ENCODE assay signal across 11 cellular contexts in the genomic region with DNA sequence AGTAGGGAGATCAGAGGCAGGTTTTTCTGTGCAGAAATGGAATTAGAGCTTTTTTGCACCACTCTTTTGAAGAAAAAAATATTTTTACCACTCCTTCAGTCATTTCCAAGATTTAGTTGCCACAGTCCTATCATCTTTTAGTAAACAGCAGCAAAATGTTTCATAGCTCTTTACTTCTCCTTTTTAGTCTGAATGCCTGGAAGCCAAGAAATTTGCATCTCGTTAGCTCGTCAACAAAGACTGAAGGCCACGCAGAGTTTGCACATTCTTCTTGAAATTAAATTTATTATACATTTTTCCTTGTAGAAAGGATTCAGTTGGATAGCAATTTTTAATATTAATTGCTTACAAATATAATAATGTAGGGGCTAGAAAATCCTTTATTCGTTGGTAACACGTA.
DNase-seq lines count a peak whose midpoint lies in the region; ATAC-seq and TF ChIP-seq lines count a peak whose summit lies in the region.
"Had no signal": no experiment of that assay in that cellular context is flagged by ENCODE, and none has a peak within 500 bp of the region (broad histone marks: within the 10 kb centered on the region; RNA-seq: fewer than 3 reads in every experiment).

No MANE protein-coding gene starts in this region.

- H3K4me3 Mint-ChIP-seq in WTC11, result no peak overlapping the region
- no peak overlapping the region for H3K4me3 Mint-ChIP-seq in naive thymus-derived CD4-positive, alpha-beta T cell
- H3K4me3 Mint-ChIP-seq: activated naive CD8-positive, alpha-beta T cell had no signal

- no peaks in the 10 kb centered on the region for H3K36me3 ChIP-seq in naive thymus-derived CD4-positive, alpha-beta T cell (ENCODE audit: control insufficient read depth in 2 of 3, insufficient read depth in 3 of 3, low read length in 3 of 3)
- H3K36me3 ChIP-seq: upper lobe of right lung had no signal

- CTCF ChIA-PET in WTC11 (lab: Charles Lee), result no interaction called here
- CTCF ChIA-PET in naive thymus-derived CD4-positive, alpha-beta T cell (lab: Charles Lee), result no interaction called here

- no peaks in the 10 kb centered on the region for H3K27me3 Mint-ChIP-seq in WTC11 (ENCODE audit: low read depth)
- H3K27me3 Mint-ChIP-seq in naive thymus-derived CD4-positive, alpha-beta T cell, result peaks cover 0 to 26% (median 3%) of the 10 kb centered on the region in 5 donors

- no peaks in the 10 kb centered on the region for H3K27me3 ChIP-seq in naive thymus-derived CD4-positive, alpha-beta T cell (ENCODE audit: control insufficient read depth in 2 of 2, insufficient read depth in 2 of 2, low read length in 2 of 2)
- H3K27me3 ChIP-seq: upper lobe of right lung had no signal

- ATAC-seq in HG02885 (IDR thresholded peaks at IDR 0.05; ENCODE audit: poor library complexity, unreplicated experiment) (peak; percentile 27), WTC11 (no peak)
- no peak for ATAC-seq in naive thymus-derived CD4-positive, alpha-beta T cell

- H3K4me3 ChIP-seq in naive thymus-derived CD4-positive, alpha-beta T cell (ENCODE audit: low read length), result no peak overlapping the region
- H3K4me3 ChIP-seq: upper lobe of right lung had no signal

- peaks cover 0 to 9% of the 10 kb centered on the region in 2 donors for H3K4me1 ChIP-seq in naive thymus-derived CD4-positive, alpha-beta T cell (ENCODE audit: control insufficient read depth in 2 of 2, insufficient read depth in 2 of 2, low read length in 2 of 2)
- H3K4me1 ChIP-seq: upper lobe of right lung had no signal

- H3K4me1 Mint-ChIP-seq in WTC11, result peaks cover 19% of the 10 kb centered on the region
- peaks cover 0 to 10% (median 6%) of the 10 kb centered on the region in 7 donors for H3K4me1 Mint-ChIP-seq in naive thymus-derived CD4-positive, alpha-beta T cell

- POLR2A ChIA-PET in WTC11 (lab: Charles Lee), result no interaction called here
- POLR2A ChIA-PET in naive thymus-derived CD4-positive, alpha-beta T cell (lab: Charles Lee), result no interaction called here

- TF ChIP-seq CTCF in WTC11 (IDR thresholded peaks at IDR 0.05), result no peak

- H3K36me3 Mint-ChIP-seq in WTC11, result no peaks in the 10 kb centered on the region
- no peaks in the 10 kb centered on the region for H3K36me3 Mint-ChIP-seq in naive thymus-derived CD4-positive, alpha-beta T cell
- H3K36me3 Mint-ChIP-seq: activated naive CD8-positive, alpha-beta T cell had no signal

- intact Hi-C loops in naive thymus-derived CD4-positive, alpha-beta T cell (cut with micrococcal nuclease), result loop anchor here in 1 of 2 donors (5.0 kb wide), 1 partner anchor 711 kb away; no protein-coding TSS in a partner anchor

- H3K9me3 ChIP-seq in naive thymus-derived CD4-positive, alpha-beta T cell (ENCODE audit: control insufficient read depth in 2 of 3, low read length in 3 of 3), result no peaks in the 10 kb centered on the region
- H3K9me3 ChIP-seq: upper lobe of right lung had no signal

- no peaks in the 10 kb centered on the region for H3K9me3 Mint-ChIP-seq in WTC11
- no peaks in the 10 kb centered on the region for H3K9me3 Mint-ChIP-seq in naive thymus-derived CD4-positive, alpha-beta T cell

- peak; percentile 44 for DNase-seq in CD1c-positive myeloid dendritic cell (ENCODE audit: extremely low spot score)
- DNase-seq in NOMO-1 (lab: John Stamatoyannopoulos, UW; ENCODE audit: unreplicated experiment in 2 of 2), result peak; percentile 38 to 70
- no peak for DNase-seq in epithelial cell of prostate (ENCODE audit: low read depth, low spot score)
- no peak for DNase-seq in WTC11 (ENCODE audit: low spot score)
- no peak for DNase-seq in HuH-7 (ENCODE audit: low spot score)
- DNase-seq in naive thymus-derived CD4-positive, alpha-beta T cell, result no peak
- DNase-seq in kidney tubule cell (ENCODE audit: low spot score), result no peak
- DNase-seq: NCI-H1436 treated with DMSO at 0.1 percent for 48 hours had no signal

- peak overlapping the region; percentile 59 for H3K27ac ChIP-seq in epithelial cell of prostate
- H3K27ac ChIP-seq in naive thymus-derived CD4-positive, alpha-beta T cell (ENCODE audit: low read depth, low read length), result no peak overlapping the region
- H3K27ac ChIP-seq: upper lobe of right lung had no signal

- no peak overlapping the region for H3K27ac Mint-ChIP-seq in WTC11
- no peak overlapping the region for H3K27ac Mint-ChIP-seq in naive thymus-derived CD4-positive, alpha-beta T cell
- H3K27ac Mint-ChIP-seq: activated naive CD8-positive, alpha-beta T cell had no signal

TF ChIP-seq in WTC11, 78 proteins besides CTCF, POLR2A, EP300 and RAD21 (continues in another document):
- TF ChIP-seq, protein P1, sequence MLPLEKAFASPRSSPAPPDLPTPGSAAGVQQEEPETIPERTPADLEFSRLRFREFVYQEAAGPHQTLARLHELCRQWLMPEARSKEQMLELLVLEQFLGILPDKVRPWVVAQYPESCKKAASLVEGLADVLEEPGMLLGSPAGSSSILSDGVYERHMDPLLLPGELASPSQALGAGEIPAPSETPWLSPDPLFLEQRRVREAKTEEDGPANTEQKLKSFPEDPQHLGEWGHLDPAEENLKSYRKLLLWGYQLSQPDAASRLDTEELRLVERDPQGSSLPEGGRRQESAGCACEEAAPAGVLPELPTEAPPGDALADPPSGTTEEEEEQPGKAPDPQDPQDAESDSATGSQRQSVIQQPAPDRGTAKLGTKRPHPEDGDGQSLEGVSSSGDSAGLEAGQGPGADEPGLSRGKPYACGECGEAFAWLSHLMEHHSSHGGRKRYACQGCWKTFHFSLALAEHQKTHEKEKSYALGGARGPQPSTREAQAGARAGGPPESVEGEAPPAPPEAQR (CRISPR knock-in tag; IDR thresholded peaks at IDR 0.05), result no peak
- TF ChIP-seq SMAD4 (CRISPR knock-in tag; IDR thresholded peaks at IDR 0.05) (no peak), EMX1 (CRISPR knock-in tag; IDR thresholded peaks at IDR 0.05) (no peak), SP1 (CRISPR knock-in tag; conservative IDR thresholded peaks at IDR 0.05) (no peak), ZNF671 (CRISPR knock-in tag; IDR thresholded peaks at IDR 0.05) (no peak), MXD4 (CRISPR knock-in tag; IDR thresholded peaks at IDR 0.05; ENCODE audit: borderline replicate concordance) (no peak)
- TF ChIP-seq, protein P2, sequence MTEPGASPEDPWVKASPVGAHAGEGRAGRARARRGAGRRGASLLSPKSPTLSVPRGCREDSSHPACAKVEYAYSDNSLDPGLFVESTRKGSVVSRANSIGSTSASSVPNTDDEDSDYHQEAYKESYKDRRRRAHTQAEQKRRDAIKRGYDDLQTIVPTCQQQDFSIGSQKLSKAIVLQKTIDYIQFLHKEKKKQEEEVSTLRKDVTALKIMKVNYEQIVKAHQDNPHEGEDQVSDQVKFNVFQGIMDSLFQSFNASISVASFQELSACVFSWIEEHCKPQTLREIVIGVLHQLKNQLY (CRISPR knock-in tag; IDR thresholded peaks at IDR 0.05), result no peak
- TF ChIP-seq, protein P3, sequence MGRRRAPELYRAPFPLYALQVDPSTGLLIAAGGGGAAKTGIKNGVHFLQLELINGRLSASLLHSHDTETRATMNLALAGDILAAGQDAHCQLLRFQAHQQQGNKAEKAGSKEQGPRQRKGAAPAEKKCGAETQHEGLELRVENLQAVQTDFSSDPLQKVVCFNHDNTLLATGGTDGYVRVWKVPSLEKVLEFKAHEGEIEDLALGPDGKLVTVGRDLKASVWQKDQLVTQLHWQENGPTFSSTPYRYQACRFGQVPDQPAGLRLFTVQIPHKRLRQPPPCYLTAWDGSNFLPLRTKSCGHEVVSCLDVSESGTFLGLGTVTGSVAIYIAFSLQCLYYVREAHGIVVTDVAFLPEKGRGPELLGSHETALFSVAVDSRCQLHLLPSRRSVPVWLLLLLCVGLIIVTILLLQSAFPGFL (CRISPR knock-in tag; IDR thresholded peaks at IDR 0.05; ENCODE audit: borderline replicate concordance), result no peak
- TF ChIP-seq, protein P4, sequence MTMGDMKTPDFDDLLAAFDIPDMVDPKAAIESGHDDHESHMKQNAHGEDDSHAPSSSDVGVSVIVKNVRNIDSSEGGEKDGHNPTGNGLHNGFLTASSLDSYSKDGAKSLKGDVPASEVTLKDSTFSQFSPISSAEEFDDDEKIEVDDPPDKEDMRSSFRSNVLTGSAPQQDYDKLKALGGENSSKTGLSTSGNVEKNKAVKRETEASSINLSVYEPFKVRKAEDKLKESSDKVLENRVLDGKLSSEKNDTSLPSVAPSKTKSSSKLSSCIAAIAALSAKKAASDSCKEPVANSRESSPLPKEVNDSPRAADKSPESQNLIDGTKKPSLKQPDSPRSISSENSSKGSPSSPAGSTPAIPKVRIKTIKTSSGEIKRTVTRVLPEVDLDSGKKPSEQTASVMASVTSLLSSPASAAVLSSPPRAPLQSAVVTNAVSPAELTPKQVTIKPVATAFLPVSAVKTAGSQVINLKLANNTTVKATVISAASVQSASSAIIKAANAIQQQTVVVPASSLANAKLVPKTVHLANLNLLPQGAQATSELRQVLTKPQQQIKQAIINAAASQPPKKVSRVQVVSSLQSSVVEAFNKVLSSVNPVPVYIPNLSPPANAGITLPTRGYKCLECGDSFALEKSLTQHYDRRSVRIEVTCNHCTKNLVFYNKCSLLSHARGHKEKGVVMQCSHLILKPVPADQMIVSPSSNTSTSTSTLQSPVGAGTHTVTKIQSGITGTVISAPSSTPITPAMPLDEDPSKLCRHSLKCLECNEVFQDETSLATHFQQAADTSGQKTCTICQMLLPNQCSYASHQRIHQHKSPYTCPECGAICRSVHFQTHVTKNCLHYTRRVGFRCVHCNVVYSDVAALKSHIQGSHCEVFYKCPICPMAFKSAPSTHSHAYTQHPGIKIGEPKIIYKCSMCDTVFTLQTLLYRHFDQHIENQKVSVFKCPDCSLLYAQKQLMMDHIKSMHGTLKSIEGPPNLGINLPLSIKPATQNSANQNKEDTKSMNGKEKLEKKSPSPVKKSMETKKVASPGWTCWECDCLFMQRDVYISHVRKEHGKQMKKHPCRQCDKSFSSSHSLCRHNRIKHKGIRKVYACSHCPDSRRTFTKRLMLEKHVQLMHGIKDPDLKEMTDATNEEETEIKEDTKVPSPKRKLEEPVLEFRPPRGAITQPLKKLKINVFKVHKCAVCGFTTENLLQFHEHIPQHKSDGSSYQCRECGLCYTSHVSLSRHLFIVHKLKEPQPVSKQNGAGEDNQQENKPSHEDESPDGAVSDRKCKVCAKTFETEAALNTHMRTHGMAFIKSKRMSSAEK (CRISPR knock-in tag; IDR thresholded peaks at IDR 0.05; ENCODE audit: borderline replicate concordance), result no peak
- TF ChIP-seq, protein P5, sequence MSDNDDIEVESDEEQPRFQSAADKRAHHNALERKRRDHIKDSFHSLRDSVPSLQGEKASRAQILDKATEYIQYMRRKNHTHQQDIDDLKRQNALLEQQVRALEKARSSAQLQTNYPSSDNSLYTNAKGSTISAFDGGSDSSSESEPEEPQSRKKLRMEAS (CRISPR knock-in tag; IDR thresholded peaks at IDR 0.05), result no peak

Comparison
In these comparisons a context has a peak if more than half of its experiments do, and no peak if none do; other contexts are left out.
1. DNase-seq: peak in CD1c-positive myeloid dendritic cell (single experiment) and NOMO-1 (2 of 2); none in epithelial cell of prostate (single experiment), WTC11 (single experiment), HuH-7 (single experiment), naive thymus-derived CD4-positive, alpha-beta T cell (0 of 9) and kidney tubule cell (single experiment).